In the genomic region with DNA sequence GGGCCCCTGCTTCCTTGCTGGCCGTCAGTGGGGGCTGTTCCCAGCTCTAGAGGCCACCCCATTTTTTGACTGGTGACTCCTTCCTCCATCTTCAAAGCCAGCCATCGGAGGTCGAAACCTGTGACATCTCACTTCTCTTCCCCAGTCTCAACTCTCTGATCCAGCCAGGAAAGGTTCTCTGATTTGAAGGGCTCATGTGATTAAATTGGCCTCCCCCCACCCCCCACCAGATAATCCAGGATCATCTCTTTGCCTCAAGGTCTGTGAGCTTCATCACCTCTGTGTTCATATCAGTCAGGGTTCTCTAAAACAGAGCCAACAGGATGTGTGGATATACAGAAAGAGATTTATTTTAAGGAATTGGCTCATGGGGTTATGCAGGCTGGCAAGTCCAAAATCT, we compare ENCODE assay signal across 20 cellular contexts. TPM values are rescaled to one million over a fixed set of nuclear protein-coding genes. Genes with fewer than 3 reads are reported as not detected.
DNase-seq lines count a peak whose midpoint lies in the region; ATAC-seq, FAIRE-seq and TF ChIP-seq lines count a peak whose summit lies in the region.
"Had no signal": no experiment of that assay in that cellular context is flagged by ENCODE, and none has a peak within 500 bp of the region (broad histone marks: within the 10 kb centered on the region; RNA-seq: fewer than 3 reads in every experiment).

No MANE protein-coding gene starts in this region.

- FAIRE-seq in D721Med (lab: Jason Lieb, UNC), result peak; percentile 81
- FAIRE-seq: A204.1, G401.6, GM12891, H54 had no signal

- intact Hi-C loops in posterior vena cava (cut with DNase I), result loop anchor here (10.0 kb wide), 2 partner anchors 523 to 703 kb away; no protein-coding TSS in a partner anchor
- intact Hi-C loops in esophagus squamous epithelium (cut with DNase I), result no loop called here

- H3K9me3 ChIP-seq in esophagus squamous epithelium, result no peaks in the 10 kb centered on the region
- H3K9me3 ChIP-seq: BE2C had no signal

- DNase-seq in D721Med (ENCODE audit: insufficient read length, low spot score) (peak; percentile 62), NCI-H82 treated with DMSO at 0.1 percent for 48 hours (lab: John Stamatoyannopoulos, UW; ENCODE audit: unreplicated experiment) (peak; percentile 82), posterior vena cava (ENCODE audit: low spot score) (peak; percentile 11), NCI-H1436 (lab: John Stamatoyannopoulos, UW) (no peak), esophagus squamous epithelium (lab: John Stamatoyannopoulos, UW) (no peak)
- DNase-seq: ACHN, BE2C, COR-L47, HFFc6 had no signal

- H3K36me3 ChIP-seq in esophagus squamous epithelium, result no peaks in the 10 kb centered on the region
- H3K36me3 ChIP-seq: BE2C had no signal

- no peak for TF ChIP-seq POLR2A in esophagus squamous epithelium (IDR thresholded peaks at IDR 0.05)

- no peak overlapping the region for H3K27ac ChIP-seq in esophagus squamous epithelium
- H3K27ac ChIP-seq: C4-2B, HL-60 had no signal

- ATAC-seq in GM18517 (IDR thresholded peaks at IDR 0.05; ENCODE audit: unreplicated experiment), result no peak
- ATAC-seq: GM23338, HCT116 had no signal

- no peak overlapping the region for H3K4me3 ChIP-seq in esophagus squamous epithelium
- H3K4me3 ChIP-seq: GM23338 had no signal

- peaks cover 0 to 8% (median 4%) of the 10 kb centered on the region in 3 donors for H3K4me1 ChIP-seq in esophagus squamous epithelium
- H3K4me1 ChIP-seq: BE2C had no signal

- peaks cover 0 to 34% (median 0%) of the 10 kb centered on the region in 4 donors for H3K27me3 ChIP-seq in esophagus squamous epithelium
- H3K27me3 ChIP-seq: BE2C had no signal

- no peak for TF ChIP-seq CTCF in D721Med (IDR thresholded peaks at IDR 0.05; ENCODE audit: insufficient read depth, missing control alignments)
- TF ChIP-seq CTCF in esophagus squamous epithelium (IDR thresholded peaks at IDR 0.05), result no peak

- WGBS in esophagus squamous epithelium, 2 donors, result 50 to 53% methylated on average over 3 of the region's 3 CpGs

RNA-seq across cellular contexts. Expression of gene RAMP3, which starts 5.6 kb away (rescaled TPM):
- total RNA-seq in posterior vena cava (10 to 100 TPM; 45.5 to 54.1 TPM), esophagus squamous epithelium (10 to 100 TPM in 2 of 4 donors, 1 to 10 TPM in 2; 7.1 to 35.9 (median 13.2) TPM)
- total RNA-seq: CD8-positive, alpha-beta memory T cell; HFFc6; HT1080 had no signal

RNA-seq across cellular contexts. Expression of gene TBRG4, which starts 40.5 kb away (rescaled TPM):
- total RNA-seq in posterior vena cava (10 to 100 TPM; 32.5 to 35.1 TPM), esophagus squamous epithelium (10 to 100 TPM; 52.9 to 79.5 (median 65.4) TPM)

Comparison
In these comparisons a context has a peak if more than half of its experiments do, and no peak if none do; other contexts are left out.
1. DNase-seq: peak in D721Med (single experiment), NCI-H82 treated with DMSO at 0.1 percent for 48 hours (single experiment) and posterior vena cava (single experiment); none in NCI-H1436 (single experiment) and esophagus squamous epithelium (single experiment).